In the genomic region with DNA sequence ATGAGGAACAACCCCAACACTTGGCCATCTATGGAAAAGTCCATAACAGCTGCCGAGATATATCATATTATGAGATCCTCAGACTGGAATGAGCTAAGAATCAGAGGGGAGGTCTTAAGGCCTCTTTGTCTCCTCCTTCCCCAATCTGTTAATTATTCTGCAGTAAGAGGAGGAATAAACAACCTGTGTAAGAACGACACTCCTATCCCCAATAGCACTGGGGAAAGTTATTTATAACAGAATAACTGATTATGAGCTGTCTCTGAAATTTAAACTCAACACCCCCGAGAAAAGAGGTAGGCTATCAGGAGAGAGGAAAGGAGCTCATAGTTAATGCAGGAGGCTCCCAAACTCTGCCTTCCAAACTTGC, we compare ENCODE assay signal across 18 cellular contexts.
A peak's percentile ranks its signal among the peaks of the same experiment; 100 is the strongest.
DNase-seq lines count a peak whose midpoint lies in the region; ATAC-seq and TF ChIP-seq lines count a peak whose summit lies in the region.
"Had no signal": no experiment of that assay in that cellular context is flagged by ENCODE, and none has a peak within 500 bp of the region (broad histone marks: within the 10 kb centered on the region; RNA-seq: fewer than 3 reads in every experiment).

No MANE protein-coding gene starts in this region.

- H3K36me3 Mint-ChIP-seq in stimulated activated naive CD8-positive, alpha-beta T cell treated with anti-CD3 and anti-CD28 coated beads, Interleukin-15, Interleukin-2, amounts not matched to agents 100 ng/mL and 50 ng/mL, for 24 hours (ENCODE audit: low read depth): peaks cover 73% of the 10 kb centered on the region
- H3K36me3 Mint-ChIP-seq in activated T-helper 2 cell treated with anti-CD3 and anti-CD28 coated beads, Interferon-gamma antibody, Interleukin-2, Interleukin-4, amounts not matched to agents 10 μg/mL and 5 μg/mL and 100 μg/mL, durations not matched to agents 14 hours and 24 hours and 36 hours (ENCODE audit: low read depth): peaks cover 65% of the 10 kb centered on the region
- peaks cover 71% of the 10 kb centered on the region for H3K36me3 Mint-ChIP-seq in nephron (ENCODE audit: low read depth)

- TF ChIP-seq CTCF in nephron (IDR thresholded peaks at IDR 0.05; ENCODE audit: unreplicated experiment in 3 of 3): no peak

- DNase-seq in stimulated activated naive CD8-positive, alpha-beta T cell treated with anti-CD3 and anti-CD28 coated beads, Interleukin-15, amount 100 ng/mL, for 72 hours: no peak
- DNase-seq in activated T-helper 2 cell treated with anti-CD3 and anti-CD28 coated beads, Interferon-gamma antibody, Interleukin-2, Interleukin-4, amounts not matched to agents 10 μg/mL and 5 μg/mL and 100 μg/mL, durations not matched to agents 14 hours and 24 hours and 36 hours (ENCODE audit: low spot score): no peak
- no peak for DNase-seq in epidermal melanocyte (ENCODE audit: insufficient read length, low spot score)
- DNase-seq: activated CD8-positive, alpha-beta memory T cell treated with anti-CD3 and anti-CD28 coated beads for 24 hours; activated naive CD8-positive, alpha-beta T cell treated with anti-CD3 and anti-CD28 coated beads, Interleukin-2, amount 10 ng/mL, durations not matched to agents 7 days and 5 days; colonic mucosa; esophagus squamous epithelium; H7; left lung; naive thymus-derived CD4-positive, alpha-beta T cell; NCI-H774; sigmoid colon had no signal

- H3K4me1 Mint-ChIP-seq in stimulated activated naive CD8-positive, alpha-beta T cell treated with anti-CD3 and anti-CD28 coated beads, Interleukin-15, Interleukin-2, amounts not matched to agents 100 ng/mL and 50 ng/mL, for 24 hours (ENCODE audit: low read depth): peaks cover 31% of the 10 kb centered on the region
- H3K4me1 Mint-ChIP-seq in stimulated activated naive CD8-positive, alpha-beta T cell treated with anti-CD3 and anti-CD28 coated beads, Interleukin-15, amount 100 ng/mL, for 72 hours: peaks cover 37% of the 10 kb centered on the region
- peaks cover 21% of the 10 kb centered on the region for H3K4me1 Mint-ChIP-seq in activated T-helper 2 cell treated with anti-CD3 and anti-CD28 coated beads, Interferon-gamma antibody, Interleukin-2, Interleukin-4, amounts not matched to agents 10 μg/mL and 5 μg/mL and 100 μg/mL, durations not matched to agents 14 hours and 24 hours and 36 hours (ENCODE audit: low read depth)
- H3K4me1 Mint-ChIP-seq in nephron: peaks cover 17% of the 10 kb centered on the region

- H3K9me3 Mint-ChIP-seq in stimulated activated naive CD8-positive, alpha-beta T cell treated with anti-CD3 and anti-CD28 coated beads, Interleukin-15, Interleukin-2, amounts not matched to agents 100 ng/mL and 50 ng/mL, for 24 hours: no peaks in the 10 kb centered on the region
- no peaks in the 10 kb centered on the region for H3K9me3 Mint-ChIP-seq in stimulated activated naive CD8-positive, alpha-beta T cell treated with anti-CD3 and anti-CD28 coated beads, Interleukin-15, amount 100 ng/mL, for 72 hours
- no peaks in the 10 kb centered on the region for H3K9me3 Mint-ChIP-seq in activated T-helper 2 cell treated with anti-CD3 and anti-CD28 coated beads, Interferon-gamma antibody, Interleukin-2, Interleukin-4, amounts not matched to agents 10 μg/mL and 5 μg/mL and 100 μg/mL, durations not matched to agents 14 hours and 24 hours and 36 hours
- no peaks in the 10 kb centered on the region for H3K9me3 Mint-ChIP-seq in nephron
- H3K9me3 Mint-ChIP-seq: activated naive CD8-positive, alpha-beta T cell treated with anti-CD3 and anti-CD28 coated beads, Interleukin-2, amount 10 ng/mL, durations not matched to agents 7 days and 5 days had no signal

- ATAC-seq in stimulated activated naive CD8-positive, alpha-beta T cell treated with anti-CD3 and anti-CD28 coated beads, Interleukin-15, amount 100 ng/mL, for 72 hours: no peak
- ATAC-seq in HG02798 (IDR thresholded peaks at IDR 0.05; ENCODE audit: poor library complexity, unreplicated experiment) (no peak), HG03159 (IDR thresholded peaks at IDR 0.05; ENCODE audit: unreplicated experiment) (no peak), SK-N-SH treated with all-trans-retinoic acid at 6 μM for 48 hours (no peak)
- ATAC-seq: naive thymus-derived CD4-positive, alpha-beta T cell; Right ventricle myocardium inferior had no signal

- H3K27me3 Mint-ChIP-seq in stimulated activated naive CD8-positive, alpha-beta T cell treated with anti-CD3 and anti-CD28 coated beads, Interleukin-15, Interleukin-2, amounts not matched to agents 100 ng/mL and 50 ng/mL, for 24 hours: no peaks in the 10 kb centered on the region
- no peaks in the 10 kb centered on the region for H3K27me3 Mint-ChIP-seq in stimulated activated naive CD8-positive, alpha-beta T cell treated with anti-CD3 and anti-CD28 coated beads, Interleukin-15, amount 100 ng/mL, for 72 hours
- H3K27me3 Mint-ChIP-seq in activated T-helper 2 cell treated with anti-CD3 and anti-CD28 coated beads, Interferon-gamma antibody, Interleukin-2, Interleukin-4, amounts not matched to agents 10 μg/mL and 5 μg/mL and 100 μg/mL, durations not matched to agents 14 hours and 24 hours and 36 hours (ENCODE audit: low read depth): no peaks in the 10 kb centered on the region
- H3K27me3 Mint-ChIP-seq in nephron (ENCODE audit: low read depth): no peaks in the 10 kb centered on the region
- H3K27me3 Mint-ChIP-seq: activated naive CD8-positive, alpha-beta T cell treated with anti-CD3 and anti-CD28 coated beads, Interleukin-2, amount 10 ng/mL, durations not matched to agents 7 days and 5 days; naive thymus-derived CD4-positive, alpha-beta T cell had no signal

- no peak overlapping the region for H3K4me3 Mint-ChIP-seq in stimulated activated naive CD8-positive, alpha-beta T cell treated with anti-CD3 and anti-CD28 coated beads, Interleukin-15, Interleukin-2, amounts not matched to agents 100 ng/mL and 50 ng/mL, for 24 hours
- H3K4me3 Mint-ChIP-seq in stimulated activated naive CD8-positive, alpha-beta T cell treated with anti-CD3 and anti-CD28 coated beads, Interleukin-15, amount 100 ng/mL, for 72 hours: peak overlapping the region in 1 of 2 donors; percentile 17
- no peak overlapping the region for H3K4me3 Mint-ChIP-seq in activated T-helper 2 cell treated with anti-CD3 and anti-CD28 coated beads, Interferon-gamma antibody, Interleukin-2, Interleukin-4, amounts not matched to agents 10 μg/mL and 5 μg/mL and 100 μg/mL, durations not matched to agents 14 hours and 24 hours and 36 hours (ENCODE audit: low read depth)
- H3K4me3 Mint-ChIP-seq in nephron: no peak overlapping the region
- H3K4me3 Mint-ChIP-seq: activated naive CD8-positive, alpha-beta T cell treated with anti-CD3 and anti-CD28 coated beads, Interleukin-2, amount 10 ng/mL, durations not matched to agents 7 days and 5 days; naive thymus-derived CD4-positive, alpha-beta T cell had no signal

- intact Hi-C loops in activated T-helper 2 cell treated with anti-CD3 and anti-CD28 coated beads, Interferon-gamma antibody, Interleukin-2, Interleukin-4, amounts not matched to agents 10 μg/mL and 5 μg/mL and 100 μg/mL, durations not matched to agents 14 hours and 24 hours and 36 hours (cut with micrococcal nuclease): loop anchor here (1.0 to 2.0 kb wide), 3 partner anchors 26 to 96 kb away; no protein-coding TSS in a partner anchor

- peak overlapping the region; percentile 86 for H3K27ac Mint-ChIP-seq in stimulated activated naive CD8-positive, alpha-beta T cell treated with anti-CD3 and anti-CD28 coated beads, Interleukin-15, Interleukin-2, amounts not matched to agents 100 ng/mL and 50 ng/mL, for 24 hours
- H3K27ac Mint-ChIP-seq in stimulated activated naive CD8-positive, alpha-beta T cell treated with anti-CD3 and anti-CD28 coated beads, Interleukin-15, amount 100 ng/mL, for 72 hours: peak overlapping the region in 1 of 2 donors; percentile 27
- peak overlapping the region; percentile 63 for H3K27ac Mint-ChIP-seq in activated T-helper 2 cell treated with anti-CD3 and anti-CD28 coated beads, Interferon-gamma antibody, Interleukin-2, Interleukin-4, amounts not matched to agents 10 μg/mL and 5 μg/mL and 100 μg/mL, durations not matched to agents 14 hours and 24 hours and 36 hours
- H3K27ac Mint-ChIP-seq in nephron: peak overlapping the region; percentile 14 to 42 (median 29)
- H3K27ac Mint-ChIP-seq: activated naive CD8-positive, alpha-beta T cell treated with anti-CD3 and anti-CD28 coated beads, Interleukin-2, amount 10 ng/mL, durations not matched to agents 7 days and 5 days; naive thymus-derived CD4-positive, alpha-beta T cell had no signal

TF ChIP-seq in SK-N-SH treated with all-trans-retinoic acid at 6 μM for 48 hours, 23 proteins besides CTCF, POLR2A, EP300 and RAD21:
- TF ChIP-seq ZNF8 (CRISPR knock-in tag; IDR thresholded peaks at IDR 0.05) (no peak), PATZ1 (CRISPR knock-in tag; IDR thresholded peaks at IDR 0.05; ENCODE audit: borderline replicate concordance) (no peak), ESRRG (CRISPR knock-in tag; IDR thresholded peaks at IDR 0.05) (no peak)
- TF ChIP-seq, protein P1, sequence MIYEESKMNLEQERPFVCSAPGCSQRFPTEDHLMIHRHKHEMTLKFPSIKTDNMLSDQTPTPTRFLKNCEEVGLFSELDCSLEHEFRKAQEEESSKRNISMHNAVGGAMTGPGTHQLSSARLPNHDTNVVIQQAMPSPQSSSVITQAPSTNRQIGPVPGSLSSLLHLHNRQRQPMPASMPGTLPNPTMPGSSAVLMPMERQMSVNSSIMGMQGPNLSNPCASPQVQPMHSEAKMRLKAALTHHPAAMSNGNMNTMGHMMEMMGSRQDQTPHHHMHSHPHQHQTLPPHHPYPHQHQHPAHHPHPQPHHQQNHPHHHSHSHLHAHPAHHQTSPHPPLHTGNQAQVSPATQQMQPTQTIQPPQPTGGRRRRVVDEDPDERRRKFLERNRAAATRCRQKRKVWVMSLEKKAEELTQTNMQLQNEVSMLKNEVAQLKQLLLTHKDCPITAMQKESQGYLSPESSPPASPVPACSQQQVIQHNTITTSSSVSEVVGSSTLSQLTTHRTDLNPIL (CRISPR knock-in tag; IDR thresholded peaks at IDR 0.05; ENCODE audit: low read depth): no peak
